In the genomic region with DNA sequence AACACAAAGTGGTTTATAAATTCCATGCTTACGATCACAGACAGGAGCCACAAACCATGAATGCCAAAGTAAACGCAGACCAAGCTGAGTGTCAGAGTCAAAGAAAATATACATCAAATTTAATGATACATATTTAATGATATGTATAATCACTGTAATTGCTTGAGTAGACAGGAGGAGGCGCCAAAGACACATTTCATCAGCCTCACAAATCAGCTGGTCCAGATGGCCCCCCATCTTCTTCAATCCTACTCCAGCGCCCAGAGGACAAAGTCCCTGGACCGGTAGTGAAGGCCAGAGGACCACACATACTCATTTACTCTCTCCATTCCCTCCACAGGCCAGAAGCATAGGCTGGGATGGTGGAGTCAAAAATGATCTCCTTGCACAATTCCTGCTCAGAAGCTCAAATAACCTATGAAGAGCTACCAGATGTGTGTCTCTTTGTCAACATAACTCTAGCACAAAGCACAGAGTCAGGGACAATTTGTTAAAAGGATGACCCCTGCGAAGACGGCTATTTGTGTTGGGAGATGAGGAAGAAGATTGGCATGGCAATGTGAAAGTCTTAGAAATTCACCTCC, we compare ENCODE assay signal across 10 cellular contexts.
DNase-seq lines count a peak whose midpoint lies in the region; ATAC-seq, FAIRE-seq and TF ChIP-seq lines count a peak whose summit lies in the region.
"Had no signal": no experiment of that assay in that cellular context is flagged by ENCODE, and none has a peak within 500 bp of the region (broad histone marks: within the 10 kb centered on the region; RNA-seq: fewer than 3 reads in every experiment).

No MANE protein-coding gene starts in this region.

- H3K4me2 ChIP-seq in A549: no peak overlapping the region

- H3K27me3 ChIP-seq in SJCRH30: no peaks in the 10 kb centered on the region
- H3K27me3 ChIP-seq: left lung had no signal

- no peak for FAIRE-seq in A549 (lab: Jason Lieb, UNC)

- TF ChIP-seq EP300 in A549 (IDR thresholded peaks at IDR 0.05): no peak

- TF ChIP-seq RAD21 in A549 (conservative IDR thresholded peaks at IDR 0.05 in 1 of 2, IDR thresholded peaks at IDR 0.05 in 1 of 2): peak; percentile 60

- ATAC-seq in A549: peak in 1 of 2 experiments; percentile 56; a peak in 3 of 6 replicates
- ATAC-seq: left lung had no signal

- DNase-seq in A549 (ENCODE audit: low read depth in 1 of 2, low spot score in 1 of 2) (peak in 1 of 2 experiments; percentile 10), ELR (ENCODE audit: low read depth) (peak; percentile 40), SJCRH30 (peak; percentile 12 to 49), foreskin melanocyte (peak; percentile 20), glomerular visceral epithelial cell (ENCODE audit: extremely low spot score) (no peak), NCI-H146 treated with DMSO at 0.1 percent for 48 hours (lab: John Stamatoyannopoulos, UW; ENCODE audit: unreplicated experiment) (no peak), retina (no peak), GOT3 (lab: John Stamatoyannopoulos, UW) (no peak)
- DNase-seq: activated naive CD4-positive, alpha-beta T cell; left lung had no signal

- no peaks in the 10 kb centered on the region for H3K36me3 ChIP-seq in SJCRH30

- H3K27ac ChIP-seq in A549 (no peak overlapping the region), SJCRH30 (no peak overlapping the region)
- H3K27ac ChIP-seq: left lung had no signal

- POLR2A ChIA-PET in A549 (lab: Yijun Ruan, JAX): no interaction called here

- H3K4me1 ChIP-seq in A549 (no peaks in the 10 kb centered on the region), SJCRH30 (no peaks in the 10 kb centered on the region)

- no peak for TF ChIP-seq POLR2A in A549 (IDR thresholded peaks at IDR 0.05; ENCODE audit: low read length)

- CTCF ChIA-PET in A549 (lab: Yijun Ruan, JAX): interaction anchor here (0.6 to 1.8 kb wide), 6 partner anchors 15 to 251 kb away, joined by 3 to 8 read pairs (median 3); no protein-coding TSS in a partner anchor

- H3K9me3 ChIP-seq in A549 (no peaks in the 10 kb centered on the region), SJCRH30 (replicated peaks) (no peaks in the 10 kb centered on the region)
- H3K9me3 ChIP-seq: left lung had no signal

- WGBS in A549 (ENCODE audit: missing lambda C conversion rate): 56% methylated on average over 7 of the region's 7 CpGs

- peak; percentile 43 for TF ChIP-seq CTCF in A549 (IDR thresholded peaks at IDR 0.05)

- H3K4me3 ChIP-seq in A549 (no peak overlapping the region), SJCRH30 (no peak overlapping the region)
- H3K4me3 ChIP-seq: left lung had no signal

TF ChIP-seq in A549, 52 proteins besides CTCF, POLR2A, EP300 and RAD21:
- TF ChIP-seq RFX5 (IDR thresholded peaks at IDR 0.05) (no peak), MAFK (IDR thresholded peaks at IDR 0.05; ENCODE audit: partially characterized antibody) (no peak), SMC3 (IDR thresholded peaks at IDR 0.05) (peak; percentile 51; the same call in 2 of the 3 replicates), HDAC2 (IDR thresholded peaks at IDR 0.05) (no peak), GATA3 (IDR thresholded peaks at IDR 0.05; ENCODE audit: borderline replicate concordance) (no peak)

Comparison
In these comparisons a context has a peak if more than half of its experiments do, and no peak if none do; other contexts are left out.
1. DNase-seq: peak in ELR (single experiment), SJCRH30 (2 of 2) and foreskin melanocyte (single experiment); none in glomerular visceral epithelial cell (single experiment), NCI-H146 treated with DMSO at 0.1 percent for 48 hours (single experiment), retina (single experiment) and GOT3 (single experiment).